In the genomic region with DNA sequence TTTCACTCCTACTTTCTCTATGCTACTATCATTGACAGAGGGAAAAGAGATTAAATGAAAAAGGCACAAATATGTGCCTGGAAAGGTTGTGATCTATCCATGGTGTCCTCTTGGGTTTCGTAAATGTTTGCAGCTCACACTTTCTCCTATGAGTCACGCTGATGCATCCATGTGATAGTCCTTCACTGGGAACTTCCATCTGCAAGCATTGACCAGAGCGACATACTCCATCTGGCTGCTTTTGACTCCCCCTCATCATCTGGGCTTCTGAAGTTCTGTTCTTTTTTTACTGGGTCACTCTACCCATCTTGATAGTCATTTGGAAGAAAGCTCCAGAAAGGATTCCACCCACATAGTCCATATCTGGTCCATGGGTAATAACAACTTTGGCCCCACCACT, we compare ENCODE assay signal across 29 cellular contexts.
"Had no signal": no experiment of that assay in that cellular context is flagged by ENCODE, and none has a peak within 500 bp of the region (broad histone marks: within the 10 kb centered on the region; RNA-seq: fewer than 3 reads in every experiment).

No MANE protein-coding gene starts in this region.

- H3K27me3 Mint-ChIP-seq: activated CD4-positive, alpha-beta memory T cell treated with anti-CD3 and anti-CD28 coated beads for 36 hours; activated CD4-positive, alpha-beta T cell treated with anti-CD3 and anti-CD28 coated beads for 36 hours; activated CD4-positive, alpha-beta T cell treated with anti-CD3 and anti-CD28 coated beads, Interleukin-2, amount 10 ng/mL, durations not matched to agents 24 days and 14 days; activated CD8-positive, alpha-beta memory T cell treated with anti-CD3 and anti-CD28 coated beads, Interleukin-2, amount 10 ng/mL, durations not matched to agents 7 days and 5 days; activated naive CD4-positive, alpha-beta T cell treated with anti-CD3 and anti-CD28 coated beads, Interleukin-2, amount 10 ng/mL, durations not matched to agents 7 days and 5 days; activated naive CD8-positive, alpha-beta T cell treated with anti-CD3 and anti-CD28 coated beads, Interleukin-2, amount 10 ng/mL, durations not matched to agents 7 days and 5 days; T-helper 17 cell had no signal

- H3K27ac Mint-ChIP-seq: activated CD4-positive, alpha-beta memory T cell treated with anti-CD3 and anti-CD28 coated beads for 36 hours; activated CD4-positive, alpha-beta T cell treated with anti-CD3 and anti-CD28 coated beads for 36 hours; activated CD4-positive, alpha-beta T cell treated with anti-CD3 and anti-CD28 coated beads, Interleukin-2, amount 10 ng/mL, durations not matched to agents 24 days and 14 days; activated CD8-positive, alpha-beta memory T cell treated with anti-CD3 and anti-CD28 coated beads, Interleukin-2, amount 10 ng/mL, durations not matched to agents 7 days and 5 days; activated CD8-positive, alpha-beta T cell treated with anti-CD3 and anti-CD28 coated beads, Interleukin-2, amount 10 ng/mL, durations not matched to agents 7 days and 5 days; activated naive CD4-positive, alpha-beta T cell treated with anti-CD3 and anti-CD28 coated beads, Interleukin-2, amount 10 ng/mL, durations not matched to agents 7 days and 5 days; activated naive CD4-positive, alpha-beta T cell treated with anti-CD3 and anti-CD28 coated beads, Interleukin-2, amount 50 U/mL, for 72 hours; activated naive CD8-positive, alpha-beta T cell treated with anti-CD3 and anti-CD28 coated beads, Interleukin-2, amount 10 ng/mL, durations not matched to agents 7 days and 5 days; activated T-helper 1 cell treated with anti-CD3 and anti-CD28 coated beads, Interleukin-12 subunit alpha, Interleukin-12 subunit beta, Interleukin-2, Interleukin-4 antibody, amounts not matched to agents 30 ng/mL and 10 ng/mL and 1 ng/mL, durations not matched to agents 14 hours and 24 hours and 36 hours; activated T-helper 2 cell treated with anti-CD3 and anti-CD28 coated beads, Interferon-gamma antibody, Interleukin-2, Interleukin-4, amounts not matched to agents 10 μg/mL and 5 μg/mL and 100 μg/mL, durations not matched to agents 14 hours and 24 hours and 36 hours; T-helper 17 cell; T-helper 2 cell treated with Interferon-gamma antibody and Interleukin-4, amounts not matched to agents 5 μg/mL and 100 μg/mL, for 36 hours had no signal

- DNase-seq: activated CD4-positive, alpha-beta memory T cell treated with anti-CD3 and anti-CD28 coated beads for 36 hours; activated CD4-positive, alpha-beta T cell treated with anti-CD3 and anti-CD28 coated beads for 36 hours; activated CD4-positive, alpha-beta T cell treated with anti-CD3 and anti-CD28 coated beads, Interleukin-2, amount 10 ng/mL, durations not matched to agents 24 days and 14 days; activated CD4-positive, CD25-positive, alpha-beta regulatory T cell; activated CD4-positive, CD25-positive, alpha-beta regulatory T cell treated with anti-CD3 and anti-CD28 coated beads, Interleukin-2, amount 50 U/mL, for 72 hours; activated CD8-positive, alpha-beta memory T cell treated with anti-CD3 and anti-CD28 coated beads, Interleukin-2, amount 10 ng/mL, durations not matched to agents 7 days and 5 days; activated CD8-positive, alpha-beta memory T cell treated with anti-CD3 and anti-CD28 coated beads, Interleukin-2, amount 50 U/mL, for 4 hours; activated CD8-positive, alpha-beta T cell treated with anti-CD3 and anti-CD28 coated beads, Interleukin-2, amount 10 ng/mL, durations not matched to agents 7 days and 5 days; activated effector memory CD4-positive, alpha-beta T cell treated with anti-CD3 and anti-CD28 coated beads, Interleukin-2, amount 50 U/mL, for 16 hours; activated naive CD4-positive, alpha-beta T cell treated with anti-CD3 and anti-CD28 coated beads, Interleukin-2, amount 10 ng/mL, durations not matched to agents 7 days and 5 days; activated naive CD8-positive, alpha-beta T cell treated with anti-CD3 and anti-CD28 coated beads, Interleukin-2, amount 10 ng/mL, durations not matched to agents 7 days and 5 days; activated T-cell treated with anti-CD3 and anti-CD28 coated beads, Interleukin-2, amount 50 U/mL, for 1 hour; activated T-cell treated with anti-CD3 and anti-CD28 coated beads, Interleukin-2, amount 50 U/mL, for 48 hours; amniotic stem cell; brain microvascular endothelial cell; caudate nucleus; cortex of kidney; dermis blood vessel endothelial cell; effector CD8-positive, alpha-beta T cell; esophagus squamous epithelium; foreskin melanocyte; heart right ventricle; T-helper 17 cell; T1000 had no signal

- ATAC-seq: activated CD4-positive, alpha-beta T cell treated with anti-CD3 and anti-CD28 coated beads for 36 hours; activated CD8-positive, alpha-beta memory T cell treated with anti-CD3 and anti-CD28 coated beads, Interleukin-2, amount 10 ng/mL, durations not matched to agents 7 days and 5 days; activated CD8-positive, alpha-beta T cell treated with anti-CD3 and anti-CD28 coated beads, Interleukin-2, amount 10 ng/mL, durations not matched to agents 7 days and 5 days; activated naive CD4-positive, alpha-beta T cell treated with anti-CD3 and anti-CD28 coated beads, Interleukin-2, amount 50 U/mL, for 72 hours; gastroesophageal sphincter; heart right ventricle; T-helper 17 cell had no signal

- H3K4me3 Mint-ChIP-seq: activated CD4-positive, alpha-beta memory T cell treated with anti-CD3 and anti-CD28 coated beads for 36 hours; activated CD4-positive, alpha-beta T cell treated with anti-CD3 and anti-CD28 coated beads for 36 hours; activated CD4-positive, alpha-beta T cell treated with anti-CD3 and anti-CD28 coated beads, Interleukin-2, amount 10 ng/mL, durations not matched to agents 24 days and 14 days; activated CD8-positive, alpha-beta memory T cell treated with anti-CD3 and anti-CD28 coated beads, Interleukin-2, amount 10 ng/mL, durations not matched to agents 7 days and 5 days; activated CD8-positive, alpha-beta T cell treated with anti-CD3 and anti-CD28 coated beads, Interleukin-2, amount 10 ng/mL, durations not matched to agents 7 days and 5 days; activated naive CD4-positive, alpha-beta T cell treated with anti-CD3 and anti-CD28 coated beads, Interleukin-2, amount 10 ng/mL, durations not matched to agents 7 days and 5 days; activated naive CD8-positive, alpha-beta T cell treated with anti-CD3 and anti-CD28 coated beads, Interleukin-2, amount 10 ng/mL, durations not matched to agents 7 days and 5 days; activated T-helper 1 cell treated with anti-CD3 and anti-CD28 coated beads, Interleukin-12 subunit alpha, Interleukin-12 subunit beta, Interleukin-2, Interleukin-4 antibody, amounts not matched to agents 30 ng/mL and 10 ng/mL and 1 ng/mL, durations not matched to agents 14 hours and 24 hours and 36 hours; T-helper 17 cell; T-helper 2 cell treated with Interferon-gamma antibody and Interleukin-4, amounts not matched to agents 5 μg/mL and 100 μg/mL, for 36 hours had no signal

- H3K36me3 Mint-ChIP-seq: activated CD4-positive, alpha-beta memory T cell treated with anti-CD3 and anti-CD28 coated beads for 36 hours; activated CD8-positive, alpha-beta memory T cell treated with anti-CD3 and anti-CD28 coated beads, Interleukin-2, amount 10 ng/mL, durations not matched to agents 7 days and 5 days; activated naive CD4-positive, alpha-beta T cell treated with anti-CD3 and anti-CD28 coated beads, Interleukin-2, amount 10 ng/mL, durations not matched to agents 7 days and 5 days; activated naive CD4-positive, alpha-beta T cell treated with anti-CD3 and anti-CD28 coated beads, Interleukin-2, amount 50 U/mL, for 72 hours; activated naive CD8-positive, alpha-beta T cell treated with anti-CD3 and anti-CD28 coated beads, Interleukin-2, amount 10 ng/mL, durations not matched to agents 7 days and 5 days had no signal

- H3K4me1 Mint-ChIP-seq: activated CD4-positive, alpha-beta T cell treated with anti-CD3 and anti-CD28 coated beads for 36 hours; activated CD4-positive, alpha-beta T cell treated with anti-CD3 and anti-CD28 coated beads, Interleukin-2, amount 10 ng/mL, durations not matched to agents 24 days and 14 days; activated CD8-positive, alpha-beta memory T cell treated with anti-CD3 and anti-CD28 coated beads, Interleukin-2, amount 10 ng/mL, durations not matched to agents 7 days and 5 days; activated naive CD4-positive, alpha-beta T cell treated with anti-CD3 and anti-CD28 coated beads, Interleukin-2, amount 10 ng/mL, durations not matched to agents 7 days and 5 days; activated naive CD8-positive, alpha-beta T cell treated with anti-CD3 and anti-CD28 coated beads, Interleukin-2, amount 10 ng/mL, durations not matched to agents 7 days and 5 days; T-helper 17 cell had no signal
